ENCODE assay signal across 11 cellular contexts in genomic region chr9:96169488-96169887, GRCh38.
DNase-seq lines count a peak whose midpoint lies in the region; ATAC-seq, FAIRE-seq and TF ChIP-seq lines count a peak whose summit lies in the region.
"Had no signal": no experiment of that assay in that cellular context is flagged by ENCODE, and none has a peak within 500 bp of the region (broad histone marks: within the 10 kb centered on the region; RNA-seq: fewer than 3 reads in every experiment).

No MANE protein-coding gene starts in this region.

- H3K36me3 Mint-ChIP-seq in Caco-2 (ENCODE audit: insufficient read depth, unreplicated experiment), result no peaks in the 10 kb centered on the region
- H3K36me3 Mint-ChIP-seq in activated T-helper 1 cell treated with anti-CD3 and anti-CD28 coated beads, Interleukin-12 subunit alpha, Interleukin-12 subunit beta, Interleukin-2, Interleukin-4 antibody, amounts not matched to agents 30 ng/mL and 10 ng/mL and 1 ng/mL, durations not matched to agents 14 hours and 24 hours and 36 hours (ENCODE audit: low read depth), result no peaks in the 10 kb centered on the region
- H3K36me3 Mint-ChIP-seq in CD8-positive, alpha-beta memory T cell, result no peaks in the 10 kb centered on the region

- no peaks in the 10 kb centered on the region for H3K27me3 Mint-ChIP-seq in Caco-2 (ENCODE audit: insufficient read depth, unreplicated experiment)
- peaks cover 8% of the 10 kb centered on the region for H3K27me3 Mint-ChIP-seq in activated T-helper 1 cell treated with anti-CD3 and anti-CD28 coated beads, Interleukin-12 subunit alpha, Interleukin-12 subunit beta, Interleukin-2, Interleukin-4 antibody, amounts not matched to agents 30 ng/mL and 10 ng/mL and 1 ng/mL, durations not matched to agents 14 hours and 24 hours and 36 hours (ENCODE audit: insufficient read depth)
- peaks cover 10 to 28% of the 10 kb centered on the region in 2 donors for H3K27me3 Mint-ChIP-seq in CD8-positive, alpha-beta memory T cell

- CTCF ChIA-PET in Caco-2 (lab: Charles Lee), result no interaction called here
- CTCF ChIA-PET in CD8-positive, alpha-beta memory T cell (lab: Charles Lee), result no interaction called here

- H3K9me3 ChIP-seq in Caco-2 (no peaks in the 10 kb centered on the region), pancreas (no peaks in the 10 kb centered on the region)
- H3K9me3 ChIP-seq in CD8-positive, alpha-beta memory T cell (ENCODE audit: low read length), result no peaks in the 10 kb centered on the region

- 49 to 51% methylated on average over 15 of the region's 15 CpGs for WGBS in pancreas, 2 donors

- no peak overlapping the region for H3K4me3 Mint-ChIP-seq in Caco-2 (ENCODE audit: unreplicated experiment)
- no peak overlapping the region for H3K4me3 Mint-ChIP-seq in activated T-helper 1 cell treated with anti-CD3 and anti-CD28 coated beads, Interleukin-12 subunit alpha, Interleukin-12 subunit beta, Interleukin-2, Interleukin-4 antibody, amounts not matched to agents 30 ng/mL and 10 ng/mL and 1 ng/mL, durations not matched to agents 14 hours and 24 hours and 36 hours
- H3K4me3 Mint-ChIP-seq in CD8-positive, alpha-beta memory T cell, result no peak overlapping the region
- H3K4me3 Mint-ChIP-seq: activated CD8-positive, alpha-beta T cell treated with anti-CD3 and anti-CD28 coated beads, Interleukin-2, amount 10 ng/mL, durations not matched to agents 7 days and 5 days had no signal

- H3K27me3 ChIP-seq in Caco-2 (replicated peaks; ENCODE audit: control insufficient read depth, insufficient read depth, low read length) (no peaks in the 10 kb centered on the region), pancreas (no peaks in the 10 kb centered on the region), foreskin keratinocyte (peaks cover 24% of the 10 kb centered on the region)
- H3K27me3 ChIP-seq in CD8-positive, alpha-beta memory T cell (ENCODE audit: insufficient read depth, low read length, poor library complexity, severe bottlenecking), result no peaks in the 10 kb centered on the region

- POLR2A ChIA-PET in Caco-2 (lab: Charles Lee), result no interaction called here
- POLR2A ChIA-PET in CD8-positive, alpha-beta memory T cell (lab: Charles Lee), result no interaction called here

- H3K27ac ChIP-seq in pancreas (peak overlapping the region in 3 of 4 donors; percentile 28 to 44 (median 35)), foreskin keratinocyte (no peak overlapping the region)
- H3K27ac ChIP-seq in CD8-positive, alpha-beta memory T cell (ENCODE audit: low read depth, low read length), result no peak overlapping the region

- TF ChIP-seq CTCF in Caco-2 (IDR thresholded peaks at IDR 0.05; ENCODE audit: insufficient read depth in 1 of 2, low read depth in 1 of 2, low read length in 1 of 2, severe bottlenecking in 1 of 2, unreplicated experiment in 1 of 2), result no peak
- no peak for TF ChIP-seq CTCF in pancreas (IDR thresholded peaks at IDR 0.05)
- no peak for TF ChIP-seq CTCF in foreskin keratinocyte (conservative IDR thresholded peaks at IDR 0.05)

- DNase-seq in Caco-2 (peak; percentile 55 to 80), NCI-H2227 treated with DMSO at 0.1 percent for 48 hours (lab: John Stamatoyannopoulos, UW) (peak; percentile 8), glomerular visceral epithelial cell (ENCODE audit: extremely low spot score) (peak; percentile 36), pancreas (peak in 3 of 6 donors; percentile 22 to 68 (median 40)), NCI-H1436 (lab: John Stamatoyannopoulos, UW) (no peak), foreskin keratinocyte (no peak)
- no peak for DNase-seq in activated T-helper 1 cell treated with anti-CD3 and anti-CD28 coated beads, Interleukin-12 subunit alpha, Interleukin-12 subunit beta, Interleukin-2, Interleukin-4 antibody, amounts not matched to agents 30 ng/mL and 10 ng/mL and 1 ng/mL, durations not matched to agents 14 hours and 24 hours and 36 hours (ENCODE audit: low spot score)
- DNase-seq in CD8-positive, alpha-beta memory T cell, result no peak
- DNase-seq: activated CD8-positive, alpha-beta T cell treated with anti-CD3 and anti-CD28 coated beads, Interleukin-2, amount 10 ng/mL, durations not matched to agents 7 days and 5 days; DMS79 treated with DMSO at 0.1 percent for 48 hours had no signal

- no TSS peak for BruUV-seq in Caco-2 (replicated peaks; lab: Mats Ljungman, UMichigan)

- peak overlapping the region; percentile 53 for H3K27ac Mint-ChIP-seq in Caco-2 (ENCODE audit: unreplicated experiment)
- H3K27ac Mint-ChIP-seq in activated T-helper 1 cell treated with anti-CD3 and anti-CD28 coated beads, Interleukin-12 subunit alpha, Interleukin-12 subunit beta, Interleukin-2, Interleukin-4 antibody, amounts not matched to agents 30 ng/mL and 10 ng/mL and 1 ng/mL, durations not matched to agents 14 hours and 24 hours and 36 hours, result no peak overlapping the region
- no peak overlapping the region for H3K27ac Mint-ChIP-seq in CD8-positive, alpha-beta memory T cell
- H3K27ac Mint-ChIP-seq: activated CD8-positive, alpha-beta T cell treated with anti-CD3 and anti-CD28 coated beads, Interleukin-2, amount 10 ng/mL, durations not matched to agents 7 days and 5 days had no signal

- H3K36me3 ChIP-seq in Caco-2 (ENCODE audit: control insufficient read depth, insufficient read depth, low read length) (no peaks in the 10 kb centered on the region), pancreas (no peaks in the 10 kb centered on the region)
- H3K36me3 ChIP-seq in CD8-positive, alpha-beta memory T cell (ENCODE audit: insufficient read depth, low read length), result no peaks in the 10 kb centered on the region

- H3K9me3 Mint-ChIP-seq in Caco-2 (ENCODE audit: unreplicated experiment), result no peaks in the 10 kb centered on the region
- H3K9me3 Mint-ChIP-seq in activated T-helper 1 cell treated with anti-CD3 and anti-CD28 coated beads, Interleukin-12 subunit alpha, Interleukin-12 subunit beta, Interleukin-2, Interleukin-4 antibody, amounts not matched to agents 30 ng/mL and 10 ng/mL and 1 ng/mL, durations not matched to agents 14 hours and 24 hours and 36 hours, result no peaks in the 10 kb centered on the region
- no peaks in the 10 kb centered on the region for H3K9me3 Mint-ChIP-seq in CD8-positive, alpha-beta memory T cell

- H3K4me1 ChIP-seq in Caco-2 (peaks cover 47% of the 10 kb centered on the region), pancreas (no peaks in the 10 kb centered on the region), foreskin keratinocyte (no peaks in the 10 kb centered on the region)
- H3K4me1 ChIP-seq in CD8-positive, alpha-beta memory T cell (ENCODE audit: insufficient read depth, low read length), result no peaks in the 10 kb centered on the region

- no peak for FAIRE-seq in pancreas (lab: Jason Lieb, UNC)
- FAIRE-seq: colon had no signal

- peaks cover 21% of the 10 kb centered on the region for H3K4me1 Mint-ChIP-seq in Caco-2 (ENCODE audit: low read depth, unreplicated experiment)
- no peaks in the 10 kb centered on the region for H3K4me1 Mint-ChIP-seq in activated T-helper 1 cell treated with anti-CD3 and anti-CD28 coated beads, Interleukin-12 subunit alpha, Interleukin-12 subunit beta, Interleukin-2, Interleukin-4 antibody, amounts not matched to agents 30 ng/mL and 10 ng/mL and 1 ng/mL, durations not matched to agents 14 hours and 24 hours and 36 hours (ENCODE audit: low read depth)
- H3K4me1 Mint-ChIP-seq in CD8-positive, alpha-beta memory T cell, result no peaks in the 10 kb centered on the region

- no peak overlapping the region for H3K4me3 ChIP-seq in Caco-2 (ENCODE audit: low read depth, low read length)
- H3K4me3 ChIP-seq in pancreas, result no peak overlapping the region
- no peak overlapping the region for H3K4me3 ChIP-seq in CD8-positive, alpha-beta memory T cell (ENCODE audit: low read length)

- peak; percentile 48 to 71 (median 68) for ATAC-seq in pancreas
- no peak for ATAC-seq in foreskin keratinocyte
- ATAC-seq: activated CD8-positive, alpha-beta T cell treated with anti-CD3 and anti-CD28 coated beads, Interleukin-2, amount 10 ng/mL, durations not matched to agents 7 days and 5 days had no signal

- intact Hi-C loops in Caco-2 (cut with micrococcal nuclease; ENCODE audit: unreplicated experiment), result no loop called here
- intact Hi-C loops in pancreas (cut with DNase I), result no loop called here
- intact Hi-C loops in activated T-helper 1 cell treated with anti-CD3 and anti-CD28 coated beads, Interleukin-12 subunit alpha, Interleukin-12 subunit beta, Interleukin-2, Interleukin-4 antibody, amounts not matched to agents 30 ng/mL and 10 ng/mL and 1 ng/mL, durations not matched to agents 14 hours and 24 hours and 36 hours (cut with micrococcal nuclease), result no loop called here

Comparison
In these comparisons a context has a peak if more than half of its experiments do, and no peak if none do; other contexts are left out.
1. DNase-seq: peak in Caco-2 (2 of 2), NCI-H2227 treated with DMSO at 0.1 percent for 48 hours (single experiment) and glomerular visceral epithelial cell (single experiment); none in NCI-H1436 (single experiment), activated T-helper 1 cell treated with anti-CD3 and anti-CD28 coated beads, Interleukin-12 subunit alpha, Interleukin-12 subunit beta, Interleukin-2, Interleukin-4 antibody, amounts not matched to agents 30 ng/mL and 10 ng/mL and 1 ng/mL, durations not matched to agents 14 hours and 24 hours and 36 hours (single experiment), foreskin keratinocyte (0 of 2) and CD8-positive, alpha-beta memory T cell (0 of 5).
2. H3K27ac ChIP-seq: peak in pancreas (3 of 4); none in foreskin keratinocyte (single experiment) and CD8-positive, alpha-beta memory T cell (single experiment).